In genomic region chr9:6902423-6902822, GRCh38 we compare ENCODE assay signal across 1 cellular context.
TF ChIP-seq lines count a peak whose summit lies in the region.

No MANE protein-coding gene starts in this region.

TF ChIP-seq in GM23338, 12 proteins besides CTCF, POLR2A, EP300 and RAD21 (continued from another document):
- TF ChIP-seq ZNF462 (CRISPR knock-in tag; IDR thresholded peaks at IDR 0.05): no peak
- TF ChIP-seq EZH2phosphoT487 (IDR thresholded peaks at IDR 0.05; ENCODE audit: unreplicated experiment): no peak
- TF ChIP-seq ZNF114 (CRISPR knock-in tag; IDR thresholded peaks at IDR 0.05): no peak
- no peak for TF ChIP-seq STAT1 (IDR thresholded peaks at IDR 0.05; ENCODE audit: unreplicated experiment)
- TF ChIP-seq CREB1 (CRISPR knock-in tag; IDR thresholded peaks at IDR 0.05; ENCODE audit: low read depth): no peak
- no peak for TF ChIP-seq JUNB (IDR thresholded peaks at IDR 0.05; ENCODE audit: unreplicated experiment)
- no peak for TF ChIP-seq EZH2 (IDR thresholded peaks at IDR 0.05; ENCODE audit: low read depth, unreplicated experiment)
- TF ChIP-seq ZNF331 (CRISPR knock-in tag; IDR thresholded peaks at IDR 0.05; ENCODE audit: low read depth): no peak
- TF ChIP-seq REST (IDR thresholded peaks at IDR 0.05; ENCODE audit: unreplicated experiment): no peak
- no peak for TF ChIP-seq POLR2AphosphoS5 (IDR thresholded peaks at IDR 0.05; ENCODE audit: low read depth)
